In the genomic region with DNA sequence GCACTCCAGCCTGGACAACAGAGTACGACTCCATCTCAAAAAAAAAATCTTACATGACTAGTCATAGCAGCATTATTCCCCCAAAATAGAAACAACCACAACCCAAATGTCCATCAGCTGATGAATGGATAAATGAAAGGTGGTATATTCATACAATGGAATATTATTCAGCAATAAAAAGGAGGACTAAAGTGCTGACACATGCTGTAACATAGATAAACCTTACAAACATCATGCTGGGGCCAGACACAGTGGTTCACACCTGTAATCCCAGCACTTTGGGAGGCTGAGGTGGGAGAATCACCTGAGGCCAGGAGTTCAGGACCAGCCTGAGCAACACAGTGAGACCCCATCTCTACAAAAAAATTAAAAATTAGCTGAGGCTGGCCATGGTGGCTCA, we compare ENCODE assay signal across 36 cellular contexts. TPM values are rescaled to one million over a fixed set of nuclear protein-coding genes. Genes with fewer than 3 reads are reported as not detected.
"Had no signal": no experiment of that assay in that cellular context is flagged by ENCODE, and none has a peak within 500 bp of the region (broad histone marks: within the 10 kb centered on the region; RNA-seq: fewer than 3 reads in every experiment).

No MANE protein-coding gene starts in this region.

- H3K36me3 ChIP-seq: adrenal gland, brain microvascular endothelial cell, breast epithelium had no signal

- H3K27ac ChIP-seq: adrenal gland, body of pancreas, brain microvascular endothelial cell, breast epithelium, VCaP had no signal

- H3K9me3 ChIP-seq: adrenal gland, body of pancreas, breast epithelium had no signal

- H3K27me3 ChIP-seq: adrenal gland, body of pancreas, brain microvascular endothelial cell, breast epithelium had no signal

- DNase-seq: activated B cell treated with CpG ODN at 0.5 μM for 24 hours; activated CD4-positive, alpha-beta memory T cell treated with anti-CD3 and anti-CD28 coated beads for 36 hours; activated CD4-positive, alpha-beta T cell treated with anti-CD3 and anti-CD28 coated beads for 4 hours; activated CD4-positive, alpha-beta T cell treated with anti-CD3 and anti-CD28 coated beads, Interleukin-2, amount 10 ng/mL, durations not matched to agents 24 days and 14 days; activated CD4-positive, alpha-beta T cell treated with anti-CD3 and anti-CD28 coated beads, Interleukin-2, amount 50 U/mL, for 1 hour; activated CD4-positive, alpha-beta T cell treated with anti-CD3 and anti-CD28 coated beads, Interleukin-2, amount 50 U/mL, for 4 hours; activated CD4-positive, CD25-positive, alpha-beta regulatory T cell treated with anti-CD3 and anti-CD28 coated beads, Interleukin-2, amount 50 U/mL, for 72 hours; activated CD8-positive, alpha-beta memory T cell treated with anti-CD3 and anti-CD28 coated beads, Interleukin-2, amount 50 U/mL, for 4 hours; activated CD8-positive, alpha-beta T cell treated with anti-CD3 and anti-CD28 coated beads for 36 hours; activated effector memory CD4-positive, alpha-beta T cell treated with anti-CD3 and anti-CD28 coated beads, Interleukin-2, amount 50 U/mL, for 16 hours; activated gamma-delta T cell treated with Interleukin-2 at 50 U/mL for 16 hours; activated naive CD4-positive, alpha-beta T cell; activated naive CD4-positive, alpha-beta T cell treated with anti-CD3 and anti-CD28 coated beads for 36 hours; activated naive CD4-positive, alpha-beta T cell treated with anti-CD3 and anti-CD28 coated beads, Interleukin-2, amount 50 U/mL, for 16 hours; activated naive CD8-positive, alpha-beta T cell treated with anti-CD3 and anti-CD28 coated beads for 36 hours; activated T-cell treated with anti-CD3 and anti-CD28 coated beads for 4 hours; activated T-cell treated with anti-CD3 and anti-CD28 coated beads, Interleukin-2, amount 50 U/mL, for 1 hour; activated T-cell treated with anti-CD3 and anti-CD28 coated beads, Interleukin-2, amount 50 U/mL, for 4 hours; activated T-cell treated with anti-CD3 and anti-CD28 coated beads, Interleukin-2, amount 50 U/mL, for 72 hours; adrenal gland; amniotic stem cell; aorta; body of pancreas; brain microvascular endothelial cell; central memory CD4-positive, alpha-beta T cell; T-helper 2 cell; T-helper 9 cell had no signal

- H3K4me3 ChIP-seq: adrenal gland, body of pancreas, breast epithelium had no signal

- H3K4me1 ChIP-seq: adrenal gland, body of pancreas, breast epithelium had no signal

- FAIRE-seq: astrocyte, TTC549 had no signal

- ATAC-seq: activated CD8-positive, alpha-beta T cell treated with anti-CD3 and anti-CD28 coated beads for 36 hours; activated naive CD4-positive, alpha-beta T cell treated with anti-CD3 and anti-CD28 coated beads, Interleukin-2, amount 50 U/mL, for 72 hours; activated T-cell treated with anti-CD3 and anti-CD28 coated beads, Interleukin-2, amount 50 U/mL, for 4 hours; activated T-cell treated with anti-CD3 and anti-CD28 coated beads, Interleukin-2, amount 50 U/mL, for 72 hours; activated T-helper 17 cell treated with anti-CD3 and anti-CD28 coated beads, Interleukin-2, amount 50 U/mL, for 72 hours; body of pancreas had no signal

RNA-seq across cellular contexts. Expression of gene C20orf203, which starts 16.9 kb away (rescaled TPM):
- total RNA-seq: activated B cell treated with CpG ODN at 0.5 μM for 24 hours; activated CD8-positive, alpha-beta memory T cell treated with anti-CD3 and anti-CD28 coated beads for 36 hours; activated T-cell treated with anti-CD3 and anti-CD28 coated beads, Interleukin-2, amount 50 U/mL, for 4 hours; activated T-helper 1 cell treated with anti-CD3 and anti-CD28 coated beads, Interleukin-12 subunit alpha, Interleukin-12 subunit beta, Interleukin-2, Interleukin-4 antibody, amounts not matched to agents 30 ng/mL and 10 ng/mL and 1 ng/mL, durations not matched to agents 14 hours and 24 hours and 36 hours; astrocyte; cardiac septum had no signal
